ENCODE assay signal across 8 cellular contexts in the genomic region with DNA sequence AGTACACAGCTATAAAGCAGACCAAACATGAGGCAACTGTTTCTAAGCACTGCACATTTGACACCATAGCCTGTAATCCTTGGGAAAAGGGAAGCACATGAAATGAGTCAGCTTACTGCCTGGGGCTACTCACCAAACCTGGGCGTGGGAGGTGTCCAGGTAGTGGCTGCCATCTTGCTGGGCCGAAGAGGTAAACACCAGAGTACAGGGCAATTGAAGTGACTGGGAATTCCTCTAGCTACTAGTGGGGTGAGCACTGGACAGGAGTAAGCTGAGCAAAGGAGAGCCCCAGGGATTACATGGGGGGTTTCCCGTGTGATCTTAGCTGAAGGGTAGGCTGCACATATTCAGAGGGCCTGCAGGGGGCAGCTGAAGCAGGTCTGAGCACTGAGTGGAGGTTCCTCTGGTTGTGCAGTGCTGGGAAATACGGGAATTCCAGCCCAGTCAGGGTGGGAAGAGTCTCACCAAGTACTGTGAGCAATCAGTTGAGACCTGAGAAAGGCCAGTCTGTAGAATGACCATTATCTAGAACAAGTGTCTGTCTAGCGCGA.
DNase-seq lines count a peak whose midpoint lies in the region; ATAC-seq and TF ChIP-seq lines count a peak whose summit lies in the region.

No MANE protein-coding gene starts in this region.

- peaks cover 12% of the 10 kb centered on the region for H3K9me3 Mint-ChIP-seq in WTC11

- no CpG with 5 or more reads among the region's 6 CpGs for WGBS in mesendoderm (ENCODE audit: extremely low coverage, insufficient coverage, low lambda C conversion rate)

- no peaks in the 10 kb centered on the region for H3K36me3 ChIP-seq in mesendoderm (ENCODE audit: control insufficient read depth, insufficient read depth, low read length)

- H3K4me1 Mint-ChIP-seq in WTC11, result peaks cover 8% of the 10 kb centered on the region; the same call in 1 of the 2 replicates

- no peak overlapping the region for H2BK15ac ChIP-seq in mesendoderm (replicated peaks; ENCODE audit: low read depth)

- no peak overlapping the region for H2BK120ac ChIP-seq in mesendoderm (ENCODE audit: low read depth, low read length)

- H3K36me3 Mint-ChIP-seq in WTC11, result no peaks in the 10 kb centered on the region

- H3K4ac ChIP-seq in mesendoderm (ENCODE audit: low read depth, low read length), result no peak overlapping the region

- H3K56ac ChIP-seq in mesendoderm (ENCODE audit: low read length), result no peak overlapping the region

- no peak overlapping the region for H3K23ac ChIP-seq in mesendoderm (ENCODE audit: low read length)

- H3K4me2 ChIP-seq in mesendoderm (ENCODE audit: low read length), result no peak overlapping the region

- H4K8ac ChIP-seq in mesendoderm (ENCODE audit: low read depth, low read length), result no peak overlapping the region

- no peaks in the 10 kb centered on the region for H3K27me3 ChIP-seq in mesendoderm (ENCODE audit: insufficient read depth, low read length, poor library complexity)

- no peak overlapping the region for H2BK5ac ChIP-seq in mesendoderm (ENCODE audit: low read length)

- H3K4me3 Mint-ChIP-seq in WTC11, result no peak overlapping the region

- peak; percentile 11 for DNase-seq in NCI-H1694 treated with DMSO at 0.1 percent for 48 hours (lab: John Stamatoyannopoulos, UW)
- no peak for DNase-seq in NCI-H1694 (lab: John Stamatoyannopoulos, UW)
- DNase-seq in WTC11 (ENCODE audit: low spot score), result peak; percentile 44
- DNase-seq in mesendoderm, result peak; percentile 53
- no peak for DNase-seq in NCI-H2029 (lab: John Stamatoyannopoulos, UW)
- DNase-seq in NCI-H510A treated with DMSO at 0.1 percent for 48 hours (lab: John Stamatoyannopoulos, UW), result no peak

- peak; percentile 63 for ATAC-seq in HG02981 (IDR thresholded peaks at IDR 0.05; ENCODE audit: unreplicated experiment)
- ATAC-seq in WTC11, result peak; percentile 98
- no peak for ATAC-seq in GM21528 (IDR thresholded peaks at IDR 0.05; ENCODE audit: low FRiP score, unreplicated experiment)

- CTCF ChIA-PET in WTC11 (lab: Charles Lee), result interaction anchor here (0.6 to 3.0 kb wide), 28 partner anchors 8 to 658 kb away, joined by 3 to 37 read pairs (median 3); no protein-coding TSS in a partner anchor

- no peak overlapping the region for H3K9ac ChIP-seq in mesendoderm (ENCODE audit: low read length)

- no peak overlapping the region for H3K27ac ChIP-seq in mesendoderm (ENCODE audit: low read depth, low read length)

- no peak overlapping the region for H3K4me3 ChIP-seq in mesendoderm (ENCODE audit: low read length)

- H3K4me1 ChIP-seq in mesendoderm (ENCODE audit: control insufficient read depth, low read depth, low read length), result no peaks in the 10 kb centered on the region

- no peak overlapping the region for H3K18ac ChIP-seq in mesendoderm (ENCODE audit: low read length)

- peak; percentile 49; the same call in 1 of the 2 replicates for TF ChIP-seq CTCF in WTC11 (IDR thresholded peaks at IDR 0.05)

- H3K27me3 Mint-ChIP-seq in WTC11 (ENCODE audit: low read depth), result no peaks in the 10 kb centered on the region

- H3K79me1 ChIP-seq in mesendoderm (ENCODE audit: low read length), result no peaks in the 10 kb centered on the region

- H2AK5ac ChIP-seq in mesendoderm (ENCODE audit: low read length), result no peak overlapping the region

- no peak overlapping the region for H3K27ac Mint-ChIP-seq in WTC11

- no peak overlapping the region for H4K5ac ChIP-seq in mesendoderm (ENCODE audit: low read length)

- H3K79me2 ChIP-seq in mesendoderm (ENCODE audit: control insufficient read depth, insufficient read depth, low read length), result no peaks in the 10 kb centered on the region

- POLR2A ChIA-PET in WTC11 (lab: Charles Lee), result no interaction called here

TF ChIP-seq in WTC11, 78 proteins besides CTCF, POLR2A, EP300 and RAD21:
- TF ChIP-seq ZNF416 (CRISPR knock-in tag; IDR thresholded peaks at IDR 0.05), result peak; percentile 100
- no peak for TF ChIP-seq RELA (CRISPR knock-in tag; IDR thresholded peaks at IDR 0.05; ENCODE audit: borderline replicate concordance)
TF ChIP-seq in WTC11: peak in this region for 1.

Comparison
In these comparisons a context has a peak if more than half of its experiments do, and no peak if none do; other contexts are left out.
1. DNase-seq: peak in NCI-H1694 treated with DMSO at 0.1 percent for 48 hours (single experiment), WTC11 (single experiment) and mesendoderm (single experiment); none in NCI-H1694 (single experiment), NCI-H2029 (single experiment) and NCI-H510A treated with DMSO at 0.1 percent for 48 hours (single experiment).